ENCODE assay signal across 2 cellular contexts in the genomic region with DNA sequence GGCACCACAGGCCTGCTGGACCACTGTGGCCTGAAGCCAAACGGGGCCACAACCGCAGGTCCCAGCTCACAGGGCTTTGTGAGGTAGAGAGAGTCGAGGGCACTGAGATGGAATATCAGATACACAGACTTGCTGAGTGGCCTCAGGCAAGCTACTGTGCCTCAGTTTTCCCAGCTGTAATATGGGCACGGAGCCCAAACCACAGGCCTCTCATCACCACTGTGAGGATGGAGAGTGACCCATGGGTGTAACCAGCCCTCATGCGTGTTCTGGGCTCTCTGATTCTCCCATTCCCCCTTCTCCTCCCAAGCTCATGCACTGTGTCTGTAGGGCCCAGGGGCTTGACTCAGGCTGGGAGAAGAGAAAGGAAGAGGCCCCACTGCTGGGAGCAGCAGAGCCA.
TF ChIP-seq lines count a peak whose summit lies in the region.

No MANE protein-coding gene starts in this region.

TF ChIP-seq in GM12891, 5 proteins besides CTCF, POLR2A, EP300 and RAD21:
- TF ChIP-seq SPI1 (IDR thresholded peaks at IDR 0.05; ENCODE audit: low read depth, low read length) = no peak
- TF ChIP-seq PAX5 (IDR thresholded peaks at IDR 0.05; ENCODE audit: insufficient read depth, low read length, severe bottlenecking) = no peak
- no peak for TF ChIP-seq TAF1 (IDR thresholded peaks at IDR 0.05; ENCODE audit: low read depth, low read length)
- TF ChIP-seq POU2F2 (IDR thresholded peaks at IDR 0.05; ENCODE audit: low read depth, low read length) = no peak
- peak; percentile 47 for TF ChIP-seq POLR2AphosphoS5 (IDR thresholded peaks at IDR 0.05; ENCODE audit: low read depth, low read length)

TF ChIP-seq in K562, 482 proteins besides CTCF, POLR2A, EP300 and RAD21:
- TF ChIP-seq ZNF436 (CRISPR knock-in tag; IDR thresholded peaks at IDR 0.05) (no peak), RBM25 (IDR thresholded peaks at IDR 0.05; ENCODE audit: low read depth, low read length, severe bottlenecking) (peak; percentile 57)
TF ChIP-seq in K562: peak in this region for 1.
